8 cellular contexts compared by ENCODE assay signal in genomic region chr6:27146456-27146705, GRCh38.
DNase-seq lines count a peak whose midpoint lies in the region; ATAC-seq and TF ChIP-seq lines count a peak whose summit lies in the region.
"Not testable (repeated sequence)": the region's sequence is repeated elsewhere in the genome, so short reads cannot be mapped to it uniquely, and the experiment has no call there.

No MANE protein-coding gene starts in this region.

- H3K36me3 ChIP-seq in CD8-positive, alpha-beta T cell (ENCODE audit: insufficient read depth, low read length); SJSA1; mammary epithelial cell (ENCODE audit: insufficient read depth, low read length); osteoblast (ENCODE audit: insufficient read depth, low read length); thyroid gland: not testable (repeated sequence)

- peak overlapping the region; percentile 84 for H3K27ac ChIP-seq in CD8-positive, alpha-beta T cell (ENCODE audit: low read depth, low read length)
- H3K27ac ChIP-seq in SJSA1 (peak overlapping the region; percentile 92), mammary epithelial cell (ENCODE audit: insufficient read depth, low read depth, low read length) (peak overlapping the region; percentile 79), osteoblast (ENCODE audit: low read depth, low read length) (peak overlapping the region; percentile 89), thyroid gland (peak overlapping the region; percentile 85 to 91 (median 90))

- H3K9me3 ChIP-seq in CD8-positive, alpha-beta T cell (ENCODE audit: low read length); SJSA1 (replicated peaks); mammary epithelial cell (replicated peaks; ENCODE audit: insufficient read depth, low read length); osteoblast (ENCODE audit: low read depth, low read length); thyroid gland: not testable (repeated sequence)

- CTCF ChIA-PET in CD8-positive, alpha-beta T cell (lab: Charles Lee), result interaction anchor here (1.4 to 2.8 kb wide), 4 partner anchors 10 to 19 kb away, joined by 5 to 15 read pairs (median 8); no protein-coding TSS in a partner anchor
- CTCF ChIA-PET in mammary epithelial cell (lab: Charles Lee; ENCODE audit: low non-redundant PET), result interaction anchor here (0.6 kb wide), 1 partner anchor 649 kb away, joined by 4 read pairs; no protein-coding TSS in a partner anchor

- H3K4me2 ChIP-seq in mammary epithelial cell (ENCODE audit: insufficient read depth, low read depth, low read length) (peak overlapping the region; percentile 72), osteoblast (ENCODE audit: insufficient read depth, low read length) (peak overlapping the region; percentile 86)

- H3K4me3 Mint-ChIP-seq in CD8-positive, alpha-beta T cell, result not testable (repeated sequence)

- not testable (repeated sequence) for TF ChIP-seq CTCF in CD8-positive, alpha-beta T cell (IDR thresholded peaks at IDR 0.05); HFF-Myc (IDR thresholded peaks at IDR 0.05; ENCODE audit: low read depth, low read length, missing control alignments); mammary epithelial cell (conservative IDR thresholded peaks at IDR 0.05 in 1 of 2, IDR thresholded peaks at IDR 0.05 in 1 of 2; ENCODE audit: extremely low read depth in 1 of 2, insufficient read depth in 1 of 2, low read depth in 1 of 2, low read length in 2 of 2); fibroblast of mammary gland (conservative IDR thresholded peaks at IDR 0.05; ENCODE audit: control insufficient read depth, insufficient read depth, low read depth, low read length); osteoblast (IDR thresholded peaks at IDR 0.05; ENCODE audit: extremely low read depth, low read depth, low read length); thyroid gland (IDR thresholded peaks at IDR 0.05)

- H3K27me3 Mint-ChIP-seq in CD8-positive, alpha-beta T cell (ENCODE audit: low read depth), result not testable (repeated sequence)

- TSS peak; percentile 89 for BruUV-seq in mammary epithelial cell (replicated peaks; lab: Mats Ljungman, UMichigan)

- peak overlapping the region; percentile 91 for H3K9ac ChIP-seq in mammary epithelial cell (ENCODE audit: insufficient read depth, low read length)

- not testable (repeated sequence) for H3K27ac Mint-ChIP-seq in CD8-positive, alpha-beta T cell

- H3K79me2 ChIP-seq in mammary epithelial cell (ENCODE audit: insufficient read depth, low read length) (peaks cover 29% of the 10 kb centered on the region), osteoblast (ENCODE audit: insufficient read depth, low read length) (peaks cover 19% of the 10 kb centered on the region)

- DNase-seq in CD8-positive, alpha-beta T cell; HFF-Myc (ENCODE audit: extremely low read depth, low read depth); SJSA1 (ENCODE audit: low read depth in 1 of 2, low spot score in 2 of 2); mammary epithelial cell; fibroblast of mammary gland (ENCODE audit: low read depth); left colon; osteoblast (ENCODE audit: insufficient read length, low spot score, missing footprints); thyroid gland: not testable (repeated sequence)

- H3K9me3 Mint-ChIP-seq in CD8-positive, alpha-beta T cell, result not testable (repeated sequence)

- dilution Hi-C loops in mammary epithelial cell (cut with HindIII; ENCODE audit: low sequenced_read_pairs), result loop anchor here (25.0 kb wide), 2 partner anchors 741 to 959 kb away; a partner anchor contains a TSS

- not testable (repeated sequence) for H2AFZ ChIP-seq in mammary epithelial cell (ENCODE audit: low read depth, low read length)
- H2AFZ ChIP-seq in osteoblast (ENCODE audit: low read length), result peak overlapping the region; percentile 93

- not testable (repeated sequence) for H3K36me3 Mint-ChIP-seq in CD8-positive, alpha-beta T cell

- H3K4me1 ChIP-seq in CD8-positive, alpha-beta T cell (ENCODE audit: insufficient read depth, low read length), result peaks cover 16% of the 10 kb centered on the region
- H3K4me1 ChIP-seq in SJSA1 (replicated peaks); mammary epithelial cell (ENCODE audit: insufficient read depth, low read length): not testable (repeated sequence)
- peaks cover 14% of the 10 kb centered on the region for H3K4me1 ChIP-seq in osteoblast (ENCODE audit: insufficient read depth, low read length)
- H3K4me1 ChIP-seq in thyroid gland, result peaks cover 8 to 20% of the 10 kb centered on the region in 2 donors

- TF ChIP-seq POLR2A in thyroid gland (IDR thresholded peaks at IDR 0.05), result not testable (repeated sequence)

- whole genome bisulfite sequencing in mammary epithelial cell (ENCODE audit: low coverage, missing lambda C conversion rate), result under 1% methylated on average over 15 of the region's 23 CpGs
- 0% methylated on average over 1 to 18 of the region's 23 CpGs for WGBS in thyroid gland, 2 donors

- POLR2A ChIA-PET in CD8-positive, alpha-beta T cell (lab: Charles Lee), result interaction anchor here (0.6 to 7.8 kb wide), 43 partner anchors 8 to 1739 kb away, joined by 3 to 333 read pairs (median 11); partner anchors contain the start of gene HMGN4

- in situ Hi-C loops in mammary epithelial cell (cut with MboI; ENCODE audit: low sequenced_read_pairs in 2 of 2), result loop anchor here (25.0 kb wide), 4 partner anchors 809 to 1109 kb away; a partner anchor contains a TSS

- H4K20me1 ChIP-seq in mammary epithelial cell (ENCODE audit: insufficient read depth, low read length); osteoblast (ENCODE audit: insufficient read depth, low read length): not testable (repeated sequence)

- intact Hi-C loops in CD8-positive, alpha-beta T cell (cut with DNase I, micrococcal nuclease), result loop anchor here (1.0 to 5.0 kb wide), 8 partner anchors 14 to 1796 kb away; partner anchors contain the start of gene ZNF184 (in 1 of the 2)
- intact Hi-C loops in mammary epithelial cell (cut with micrococcal nuclease), result loop anchor here (1.0 to 10.0 kb wide), 5 partner anchors 14 to 1104 kb away; a partner anchor contains a TSS
- intact Hi-C loops in left colon (cut with DNase I, micrococcal nuclease); thyroid gland (cut with DNase I): not testable (repeated sequence)

- peak overlapping the region; percentile 71 for H3K4me3 ChIP-seq in CD8-positive, alpha-beta T cell (ENCODE audit: low read depth, low read length)
- H3K4me3 ChIP-seq in HFF-Myc (replicated peaks; ENCODE audit: low read depth, low read length), result peak overlapping the region; percentile 58
- H3K4me3 ChIP-seq in SJSA1, result peak overlapping the region; percentile 52
- peak overlapping the region; percentile 51 to 79 (median 73) for H3K4me3 ChIP-seq in mammary epithelial cell (replicated peaks in 1 of 3; ENCODE audit: insufficient read depth in 1 of 3, low read depth in 2 of 3, low read length in 3 of 3)
- H3K4me3 ChIP-seq in fibroblast of mammary gland (ENCODE audit: control insufficient read depth, low read depth, low read length), result peak overlapping the region; percentile 90
- peak overlapping the region; percentile 84 for H3K4me3 ChIP-seq in osteoblast (ENCODE audit: insufficient read depth, low read length)
- peak overlapping the region; percentile 52 to 91 (median 62) for H3K4me3 ChIP-seq in thyroid gland (replicated peaks in 1 of 3)

- not testable (repeated sequence) for H3K27me3 ChIP-seq in CD8-positive, alpha-beta T cell (ENCODE audit: insufficient read depth, low read length); SJSA1 (replicated peaks); mammary epithelial cell (ENCODE audit: insufficient read depth, low read length); osteoblast (ENCODE audit: insufficient read depth, low read length); thyroid gland

- ATAC-seq in CD8-positive, alpha-beta T cell, result peak; percentile 37
- ATAC-seq in left colon, result peak; percentile 10

- H3K4me1 Mint-ChIP-seq in CD8-positive, alpha-beta T cell (ENCODE audit: low read depth), result peaks cover 18% of the 10 kb centered on the region
